In genomic region chr20:31722388-31723281, GRCh38 we compare ENCODE assay signal across 1 cellular context.
TF ChIP-seq lines count a peak whose summit lies in the region.

TSS of gene BCL2L1 (minus strand) at chr20:31722868. CDS start at chr20:31722218, 650 bp downstream.

TF ChIP-seq in GM12878, 131 proteins besides CTCF, POLR2A, EP300 and RAD21 (continued from another document):
- TF ChIP-seq, protein P1, sequence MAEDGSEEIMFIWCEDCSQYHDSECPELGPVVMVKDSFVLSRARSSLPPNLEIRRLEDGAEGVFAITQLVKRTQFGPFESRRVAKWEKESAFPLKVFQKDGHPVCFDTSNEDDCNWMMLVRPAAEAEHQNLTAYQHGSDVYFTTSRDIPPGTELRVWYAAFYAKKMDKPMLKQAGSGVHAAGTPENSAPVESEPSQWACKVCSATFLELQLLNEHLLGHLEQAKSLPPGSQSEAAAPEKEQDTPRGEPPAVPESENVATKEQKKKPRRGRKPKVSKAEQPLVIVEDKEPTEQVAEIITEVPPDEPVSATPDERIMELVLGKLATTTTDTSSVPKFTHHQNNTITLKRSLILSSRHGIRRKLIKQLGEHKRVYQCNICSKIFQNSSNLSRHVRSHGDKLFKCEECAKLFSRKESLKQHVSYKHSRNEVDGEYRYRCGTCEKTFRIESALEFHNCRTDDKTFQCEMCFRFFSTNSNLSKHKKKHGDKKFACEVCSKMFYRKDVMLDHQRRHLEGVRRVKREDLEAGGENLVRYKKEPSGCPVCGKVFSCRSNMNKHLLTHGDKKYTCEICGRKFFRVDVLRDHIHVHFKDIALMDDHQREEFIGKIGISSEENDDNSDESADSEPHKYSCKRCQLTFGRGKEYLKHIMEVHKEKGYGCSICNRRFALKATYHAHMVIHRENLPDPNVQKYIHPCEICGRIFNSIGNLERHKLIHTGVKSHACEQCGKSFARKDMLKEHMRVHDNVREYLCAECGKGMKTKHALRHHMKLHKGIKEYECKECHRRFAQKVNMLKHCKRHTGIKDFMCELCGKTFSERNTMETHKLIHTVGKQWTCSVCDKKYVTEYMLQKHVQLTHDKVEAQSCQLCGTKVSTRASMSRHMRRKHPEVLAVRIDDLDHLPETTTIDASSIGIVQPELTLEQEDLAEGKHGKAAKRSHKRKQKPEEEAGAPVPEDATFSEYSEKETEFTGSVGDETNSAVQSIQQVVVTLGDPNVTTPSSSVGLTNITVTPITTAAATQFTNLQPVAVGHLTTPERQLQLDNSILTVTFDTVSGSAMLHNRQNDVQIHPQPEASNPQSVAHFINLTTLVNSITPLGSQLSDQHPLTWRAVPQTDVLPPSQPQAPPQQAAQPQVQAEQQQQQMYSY (CRISPR knock-in tag; IDR thresholded peaks at IDR 0.05) = no peak
- TF ChIP-seq PAX8 (IDR thresholded peaks at IDR 0.05) (no peak), ATF7 (IDR thresholded peaks at IDR 0.05; ENCODE audit: low read depth) (no peak), IRF4 (IDR thresholded peaks at IDR 0.05; ENCODE audit: low read depth, low read length) (no peak), LARP7 (IDR thresholded peaks at IDR 0.05) (no peak), NFIC (IDR thresholded peaks at IDR 0.05; ENCODE audit: low read depth, low read length) (peak; percentile 41; the same call in 1 of the 2 replicates), DPF2 (IDR thresholded peaks at IDR 0.05) (peak; percentile 25; the same call in 1 of the 2 replicates), MEF2B (IDR thresholded peaks at IDR 0.05; ENCODE audit: partially characterized antibody, poor library complexity, severe bottlenecking) (no peak), ZBTB40 (IDR thresholded peaks at IDR 0.05; ENCODE audit: borderline replicate concordance) (no peak)
